Comparison of ENCODE assay signal across 12 cellular contexts in genomic region chr14:75825147-75825592, GRCh38.
A peak's percentile ranks its signal among the peaks of the same experiment; 100 is the strongest.
DNase-seq lines count a peak whose midpoint lies in the region; ATAC-seq, FAIRE-seq and TF ChIP-seq lines count a peak whose summit lies in the region.
"Had no signal": no experiment of that assay in that cellular context is flagged by ENCODE, and none has a peak within 500 bp of the region (broad histone marks: within the 10 kb centered on the region; RNA-seq: fewer than 3 reads in every experiment).

No MANE protein-coding gene starts in this region.

- no peak for TF ChIP-seq RAD21 in HepG2 (CRISPR knock-in tag; IDR thresholded peaks at IDR 0.05)

- CTCF ChIA-PET in HepG2 (lab: Yijun Ruan, JAX; ENCODE audit: low intra/inter-chr PET ratio, low total read pairs), result no interaction called here

- no peak overlapping the region for H2AFZ ChIP-seq in HepG2 (ENCODE audit: low read length)

- POLR2A ChIA-PET in HepG2 (lab: Yijun Ruan, JAX), result no interaction called here

- H3K9ac ChIP-seq in HepG2 (ENCODE audit: insufficient read depth, low read depth, low read length), result peak overlapping the region; percentile 68; the same call in 1 of the 2 replicates
- H3K9ac ChIP-seq: BLaER1 treated with 17β-estradiol and CSF1 and Interleukin-3, amounts not matched to agents 10 nM and 100 nM had no signal

- TF ChIP-seq POLR2A in HepG2 (IDR thresholded peaks at IDR 0.05; ENCODE audit: insufficient read depth in 1 of 2, low read depth in 2 of 2, low read length in 2 of 2), result no peak

- peak overlapping the region in 1 of 3 experiments; percentile 22; a peak in 1 of 6 replicates for H3K4me3 ChIP-seq in HepG2 (replicated peaks in 1 of 3; ENCODE audit: insufficient read depth in 1 of 3, low read depth in 2 of 3, low read length in 3 of 3)
- H3K4me3 ChIP-seq: BLaER1 treated with 17β-estradiol and CSF1 and Interleukin-3, amounts not matched to agents 10 nM and 100 nM had no signal

- H3K27ac ChIP-seq in HepG2 (ENCODE audit: extremely low read length, insufficient read depth, low read length), result peak overlapping the region; percentile 83
- H3K27ac ChIP-seq: BLaER1 treated with 17β-estradiol and CSF1 and Interleukin-3, amounts not matched to agents 10 nM and 100 nM had no signal

- WGBS in HepG2 (ENCODE audit: low lambda C conversion rate), result 52% methylated on average over 3 of the region's 3 CpGs

- H4K20me1 ChIP-seq in HepG2 (ENCODE audit: insufficient read depth, low read length), result no peaks in the 10 kb centered on the region
- H4K20me1 ChIP-seq: BLaER1 treated with 17β-estradiol and CSF1 and Interleukin-3, amounts not matched to agents 10 nM and 100 nM had no signal

- no peaks in the 10 kb centered on the region for H3K9me3 ChIP-seq in HepG2 (ENCODE audit: low read length)
- H3K9me3 ChIP-seq: BLaER1 treated with 17β-estradiol and CSF1 and Interleukin-3, amounts not matched to agents 10 nM and 100 nM had no signal

- in situ Hi-C loops in HepG2 (cut with HindIII; ENCODE audit: extremely low pct_ligation_motif_present, low pct_unique_long_range_greater_than_20kb), result no loop called here

- BruUV-seq in HepG2 (replicated peaks; lab: Mats Ljungman, UMichigan), result no TSS peak

- TF ChIP-seq CTCF in GM20000 (IDR thresholded peaks at IDR 0.05; ENCODE audit: extremely low read depth, missing control alignments), result no peak
- TF ChIP-seq CTCF in HepG2 (CRISPR knock-in tag; IDR thresholded peaks at IDR 0.05), result no peak

- DNase-seq in GM20000 (ENCODE audit: low spot score) (peak; percentile 13), brain pericyte (ENCODE audit: low read depth, low spot score) (peak; percentile 25), HepG2 (ENCODE audit: low spot score) (peak; percentile 15), smooth muscle cell of the brain vasculature (ENCODE audit: low read depth, low spot score) (peak; percentile 61), nucleus accumbens (lab: John Stamatoyannopoulos, UW) (no peak), GF-D8 (lab: John Stamatoyannopoulos, UW) (no peak), amygdala (lab: John Stamatoyannopoulos, UW) (no peak)
- no peak for DNase-seq in effector CD8-positive, alpha-beta T cell (lab: John Stamatoyannopoulos, UW)
- DNase-seq: activated CD4-positive, alpha-beta T cell treated with anti-CD3 and anti-CD28 coated beads, Interleukin-2, amount 50 U/mL, for 48 hours; activated naive CD4-positive, alpha-beta T cell; effector memory CD4-positive, alpha-beta T cell had no signal

- intact Hi-C loops in HepG2 (cut with micrococcal nuclease; ENCODE audit: unreplicated experiment), result loop anchor here (5.0 to 10.0 kb wide), 2 partner anchors 37 to 160 kb away; partner anchors contain the start of genes IFT43 and TGFB3

- TF ChIP-seq EP300 in HepG2 (IDR thresholded peaks at IDR 0.05; ENCODE audit: low read depth in 2 of 2, low read length in 2 of 2) (no peak), HepG2 (CRISPR knock-in tag; IDR thresholded peaks at IDR 0.05; ENCODE audit: borderline replicate concordance) (no peak)

- no peaks in the 10 kb centered on the region for H3K79me2 ChIP-seq in HepG2 (ENCODE audit: insufficient read depth, low read length)

- peaks cover 39% of the 10 kb centered on the region for H3K4me1 ChIP-seq in HepG2 (ENCODE audit: insufficient read depth, low read length)
- H3K4me1 ChIP-seq: BLaER1 treated with 17β-estradiol and CSF1 and Interleukin-3, amounts not matched to agents 10 nM and 100 nM had no signal

- H3K36me3 ChIP-seq in HepG2 (replicated peaks in 1 of 2; ENCODE audit: control insufficient read depth in 1 of 2, insufficient read depth in 2 of 2, low read length in 2 of 2), result peaks cover 2 to 15% of the 10 kb centered on the region in 2 experiments; a peak in 3 of 5 replicates

- H3K4me2 ChIP-seq in HepG2 (ENCODE audit: low read depth, low read length), result peak overlapping the region; percentile 73
- H3K4me2 ChIP-seq: BLaER1 treated with 17β-estradiol and CSF1 and Interleukin-3, amounts not matched to agents 10 nM and 100 nM had no signal

- no peak for FAIRE-seq in HepG2 (lab: Jason Lieb, UNC)

- peak; percentile 41 for ATAC-seq in HepG2

- H3K27me3 ChIP-seq in HepG2 (ENCODE audit: control insufficient read depth in 1 of 2, insufficient read depth in 2 of 2, low read length in 2 of 2), result no peaks in the 10 kb centered on the region
- H3K27me3 ChIP-seq: BLaER1 treated with 17β-estradiol and CSF1 and Interleukin-3, amounts not matched to agents 10 nM and 100 nM had no signal

TF ChIP-seq in HepG2, 621 proteins besides CTCF, POLR2A, EP300 and RAD21:
- TF ChIP-seq MAX (IDR thresholded peaks at IDR 0.05), result no peak
- peak; percentile 39; the same call in 1 of the 2 replicates for TF ChIP-seq NR2F6 (IDR thresholded peaks at IDR 0.05)
- TF ChIP-seq NR2F6 (CRISPR knock-in tag; IDR thresholded peaks at IDR 0.05), result 0 out of 2 replicates have a peak, but pooled peaks have one; percentile 11
- TF ChIP-seq RBAK (CRISPR knock-in tag; IDR thresholded peaks at IDR 0.05), result no peak
- no peak for TF ChIP-seq MAZ (IDR thresholded peaks at IDR 0.05; ENCODE audit: borderline replicate concordance, low read depth, low read length)
- TF ChIP-seq MAZ (CRISPR knock-in tag; IDR thresholded peaks at IDR 0.05; ENCODE audit: low read depth), result no peak

Comparison
In these comparisons a context has a peak if more than half of its experiments do, and no peak if none do; other contexts are left out.
1. DNase-seq: peak in GM20000 (single experiment), brain pericyte (single experiment), HepG2 (single experiment) and smooth muscle cell of the brain vasculature (single experiment); none in nucleus accumbens (0 of 56), GF-D8 (single experiment), amygdala (0 of 56) and effector CD8-positive, alpha-beta T cell (single experiment).